Comparison of ENCODE assay signal across 8 cellular contexts in genomic region chr12:53344487-53344823, GRCh38. TPM values are rescaled to one million over a fixed set of nuclear protein-coding genes. Genes with fewer than 3 reads are reported as not detected.
DNase-seq lines count a peak whose midpoint lies in the region; ATAC-seq and TF ChIP-seq lines count a peak whose summit lies in the region.
"Had no signal": no experiment of that assay in that cellular context is flagged by ENCODE, and none has a peak within 500 bp of the region (broad histone marks: within the 10 kb centered on the region; RNA-seq: fewer than 3 reads in every experiment).

No MANE protein-coding gene starts in this region.

- H3K27me3 Mint-ChIP-seq in HFFc6 (ENCODE audit: insufficient read depth): peaks cover 11% of the 10 kb centered on the region
- peaks cover 8% of the 10 kb centered on the region for H3K27me3 Mint-ChIP-seq in activated T-helper 17 cell treated with anti-CD3 and anti-CD28 coated beads, Interleukin-2, amount 50 U/mL, for 72 hours

- H3K9me3 ChIP-seq in iPS-18c (ENCODE audit: control insufficient read depth, insufficient read depth, low read length): no peaks in the 10 kb centered on the region
- H3K9me3 ChIP-seq in stomach: no peaks in the 10 kb centered on the region

- peak; percentile 3 for ATAC-seq in activated T-helper 17 cell treated with anti-CD3 and anti-CD28 coated beads, Interleukin-2, amount 50 U/mL, for 72 hours (replicated peaks)
- ATAC-seq in HG03460 (IDR thresholded peaks at IDR 0.05; ENCODE audit: unreplicated experiment) (no peak), esophagus mucosa (no peak), GM21515 (IDR thresholded peaks at IDR 0.05; ENCODE audit: unreplicated experiment) (no peak)

- no peaks in the 10 kb centered on the region for H3K9me3 Mint-ChIP-seq in HFFc6
- no peaks in the 10 kb centered on the region for H3K9me3 Mint-ChIP-seq in activated T-helper 17 cell treated with anti-CD3 and anti-CD28 coated beads, Interleukin-2, amount 50 U/mL, for 72 hours

- H3K36me3 ChIP-seq in stomach: no peaks in the 10 kb centered on the region

- H3K27ac Mint-ChIP-seq in HFFc6: no peak overlapping the region
- no peak overlapping the region for H3K27ac Mint-ChIP-seq in activated T-helper 17 cell treated with anti-CD3 and anti-CD28 coated beads, Interleukin-2, amount 50 U/mL, for 72 hours

- peaks cover 26% of the 10 kb centered on the region for H3K4me1 Mint-ChIP-seq in HFFc6 (ENCODE audit: low read depth)
- H3K4me1 Mint-ChIP-seq in activated T-helper 17 cell treated with anti-CD3 and anti-CD28 coated beads, Interleukin-2, amount 50 U/mL, for 72 hours: peaks cover 11% of the 10 kb centered on the region

- no peaks in the 10 kb centered on the region for H3K36me3 Mint-ChIP-seq in HFFc6 (ENCODE audit: low read depth)
- no peaks in the 10 kb centered on the region for H3K36me3 Mint-ChIP-seq in activated T-helper 17 cell treated with anti-CD3 and anti-CD28 coated beads, Interleukin-2, amount 50 U/mL, for 72 hours (ENCODE audit: low read depth)

- WGBS in stomach, 5 donors: 3 to 17% (median 5%) methylated on average over 6 to 19 of the region's 19 CpGs

- H3K4me3 ChIP-seq in iPS-18c (ENCODE audit: insufficient read depth, low read depth, low read length) (peak overlapping the region; percentile 45), stomach (peak overlapping the region; percentile 60 to 79 (median 64))

- TF ChIP-seq POLR2A in stomach (IDR thresholded peaks at IDR 0.05): no peak

- H3K27ac ChIP-seq in stomach: peak overlapping the region in 3 of 5 donors; percentile 80 to 86 (median 85)

- peaks cover 12 to 18% (median 15%) of the 10 kb centered on the region in 4 donors for H3K4me1 ChIP-seq in stomach

- peak overlapping the region; percentile 64 for H3K4me3 Mint-ChIP-seq in HFFc6
- H3K4me3 Mint-ChIP-seq in activated T-helper 17 cell treated with anti-CD3 and anti-CD28 coated beads, Interleukin-2, amount 50 U/mL, for 72 hours: peak overlapping the region; percentile 92

- DNase-seq in HFFc6 (no peak), stomach (no peak)

- TF ChIP-seq CTCF in HFFc6 (IDR thresholded peaks at IDR 0.05) (no peak), stomach (IDR thresholded peaks at IDR 0.05) (no peak)

- H3K27me3 ChIP-seq in stomach: peaks cover 0 to 3% (median 0%) of the 10 kb centered on the region in 3 donors

- TF ChIP-seq EP300 in stomach (IDR thresholded peaks at IDR 0.05): no peak

- intact Hi-C loops in stomach (cut with DNase I; ENCODE audit: low total_unique reads): no loop called here

RNA-seq across cellular contexts. Expression of gene SP7, which starts 8.3 kb away (rescaled TPM):
- not detected for total RNA-seq in HFFc6 (2021; fragmentation: NEBNext Ultra II Directional; extraction: Animal tissue kit (Norgen Biotek cat#: 25700))
- total RNA-seq in activated T-helper 17 cell treated with anti-CD3 and anti-CD28 coated beads, Interleukin-2, amount 50 U/mL, for 72 hours: not detected
- total RNA-seq in stomach (not detected), esophagus mucosa (not detected)
- polyA plus RNA-seq in stomach: not detected
- total RNA-seq: lung had no signal
- polyA plus RNA-seq: lung had no signal

RNA-seq across cellular contexts. Expression of gene AAAS, which starts 23.0 kb away (rescaled TPM):
- 10 to 100 TPM; 44.0 to 63.5 (median 54.0) TPM for total RNA-seq in HFFc6 (2021; fragmentation: NEBNext Ultra II Directional; extraction: Animal tissue kit (Norgen Biotek cat#: 25700))
- 10 to 100 TPM; 42.3 to 44.8 TPM for total RNA-seq in activated T-helper 17 cell treated with anti-CD3 and anti-CD28 coated beads, Interleukin-2, amount 50 U/mL, for 72 hours
- 10 to 100 TPM; 22.6 to 59.4 (median 43.3) TPM for total RNA-seq in stomach
- 10 to 100 TPM; 19.7 to 49.7 (median 19.7) TPM for polyA plus RNA-seq in stomach
- 28.5 TPM for total RNA-seq in esophagus mucosa

RNA-seq across cellular contexts. Expression of gene SP1, which starts 35.5 kb away (rescaled TPM):
- total RNA-seq in HFFc6 (2021; fragmentation: NEBNext Ultra II Directional; extraction: Animal tissue kit (Norgen Biotek cat#: 25700)): 10 to 100 TPM; 38.2 to 51.8 (median 43.5) TPM
- 10 to 100 TPM; 80.9 to 91.5 TPM for total RNA-seq in activated T-helper 17 cell treated with anti-CD3 and anti-CD28 coated beads, Interleukin-2, amount 50 U/mL, for 72 hours
- total RNA-seq in stomach (100 to 1,000 TPM in 1 of 5 donors, 10 to 100 TPM in 4; 13.3 to 142 (median 36.8) TPM), esophagus mucosa (71.0 TPM)
- 10 to 100 TPM; 10.2 to 16.2 (median 12.2) TPM for polyA plus RNA-seq in stomach

RNA-seq across cellular contexts. Expression of gene MYG1, which starts 45.0 kb away (rescaled TPM):
- total RNA-seq in HFFc6 (2021; fragmentation: NEBNext Ultra II Directional; extraction: Animal tissue kit (Norgen Biotek cat#: 25700)): 10 to 100 TPM; 59.8 to 76.0 (median 68.3) TPM
- total RNA-seq in activated T-helper 17 cell treated with anti-CD3 and anti-CD28 coated beads, Interleukin-2, amount 50 U/mL, for 72 hours: 10 to 100 TPM; 48.7 to 76.5 TPM
- total RNA-seq in stomach (10 to 100 TPM; 16.0 to 33.9 (median 29.0) TPM), esophagus mucosa (30.2 TPM)
- polyA plus RNA-seq in stomach: 100 to 1,000 TPM in 1 of 3 donors, 10 to 100 TPM in 2; 89.5 to 120 (median 98.5) TPM

RNA-seq across cellular contexts. Expression of gene PFDN5, which starts 49.1 kb away (rescaled TPM):
- total RNA-seq in HFFc6 (2021; fragmentation: NEBNext Ultra II Directional; extraction: Animal tissue kit (Norgen Biotek cat#: 25700)): 100 to 1,000 TPM; 502 to 568 (median 534) TPM
- 100 to 1,000 TPM; 250 to 347 TPM for total RNA-seq in activated T-helper 17 cell treated with anti-CD3 and anti-CD28 coated beads, Interleukin-2, amount 50 U/mL, for 72 hours
- total RNA-seq in stomach (100 to 1,000 TPM; 207 to 623 (median 288) TPM), esophagus mucosa (306 TPM)
- polyA plus RNA-seq in stomach: 1,000 to 10,000 TPM; 1,294 to 1,886 (median 1,325) TPM
